In genomic region chr3:70127192-70127591, GRCh38 we compare ENCODE assay signal across 33 cellular contexts.
"Had no signal": no experiment of that assay in that cellular context is flagged by ENCODE, and none has a peak within 500 bp of the region (broad histone marks: within the 10 kb centered on the region; RNA-seq: fewer than 3 reads in every experiment).

No MANE protein-coding gene starts in this region.

- H3K36me3 ChIP-seq: MG63 had no signal

- H3K4me3 ChIP-seq: MG63 had no signal

- H3K9me3 ChIP-seq: MG63 had no signal

- DNase-seq: Karpas-422, Kasumi-1, MG63, MM.1S, MV-4-11, NCI-H1048, NCI-H1092, NCI-H1092 treated with DMSO at 0.1 percent for 48 hours, NCI-H1105, NCI-H1105 treated with DMSO at 0.1 percent for 48 hours, NCI-H1417 treated with DMSO at 0.1 percent for 48 hours, NCI-H1436, NCI-H1436 treated with DMSO at 0.1 percent for 48 hours, NCI-H146, NCI-H1694, NCI-H1694 treated with DMSO at 0.1 percent for 48 hours, NCI-H187, NCI-H187 treated with DMSO at 0.1 percent for 48 hours, NCI-H1930, NCI-H2029, NCI-H2029 treated with DMSO at 0.1 percent for 48 hours, NCI-H2081 treated with DMSO at 0.1 percent for 48 hours, NCI-H2107, NCI-H2171, NCI-H2171 treated with DMSO at 0.1 percent for 48 hours, NCI-H2227 treated with DMSO at 0.1 percent for 48 hours, NCI-H226, NCI-H345, NCI-H446, NCI-H446 treated with DMSO at 0.1 percent for 48 hours, NCI-H510A, NCI-H510A treated with DMSO at 0.1 percent for 48 hours, NCI-H524 treated with DMSO at 0.1 percent for 48 hours had no signal

- H3K27me3 ChIP-seq: MG63 had no signal
